Comparison of ENCODE assay signal across 21 cellular contexts in genomic region chr13:92221916-92222315, GRCh38.
DNase-seq lines count a peak whose midpoint lies in the region; FAIRE-seq and TF ChIP-seq lines count a peak whose summit lies in the region.
"Had no signal": no experiment of that assay in that cellular context is flagged by ENCODE, and none has a peak within 500 bp of the region (broad histone marks: within the 10 kb centered on the region; RNA-seq: fewer than 3 reads in every experiment).

No MANE protein-coding gene starts in this region.

- no peaks in the 10 kb centered on the region for H3K36me3 ChIP-seq in small intestine (ENCODE audit: control insufficient read depth in 2 of 2, insufficient read depth in 2 of 2, low read length in 2 of 2)
- H3K36me3 ChIP-seq: MG63 had no signal

- no peaks in the 10 kb centered on the region for H3K27me3 ChIP-seq in small intestine (ENCODE audit: control insufficient read depth in 2 of 2, insufficient read depth in 2 of 2, low read length in 2 of 2)
- H3K27me3 ChIP-seq: MG63 had no signal

- WGBS in small intestine, 3 donors = 10 to 41% (median 16%) methylated on average over 4 of the region's 4 CpGs

- H3K27ac ChIP-seq in VCaP (peak overlapping the region; percentile 76), small intestine (ENCODE audit: low read depth in 1 of 2, low read length in 1 of 2) (no peak overlapping the region)

- DNase-seq in NCI-H748 (lab: John Stamatoyannopoulos, UW; ENCODE audit: unreplicated experiment) = peak; percentile 44
- no peak for DNase-seq in NCI-H748 treated with DMSO at 0.1 percent for 48 hours (lab: John Stamatoyannopoulos, UW)
- peak; percentile 26 for DNase-seq in left kidney (ENCODE audit: low read depth, low spot score)
- DNase-seq in small intestine = peak; percentile 35
- DNase-seq in NCI-H82 (lab: John Stamatoyannopoulos, UW) = no peak
- no peak for DNase-seq in activated effector memory CD4-positive, alpha-beta T cell treated with Interleukin-2 at 50 U/mL for 16 hours
- no peak for DNase-seq in NCI-H2081 treated with DMSO at 0.1 percent for 48 hours (lab: John Stamatoyannopoulos, UW)
- DNase-seq: COR-L47, Kasumi-1, MG63, NCI-H1048, NCI-H1436, NCI-H2029 treated with DMSO at 0.1 percent for 48 hours, NCI-H226, NCI-H524 treated with DMSO at 0.1 percent for 48 hours, Right ventricle myocardium superior had no signal

- peaks cover 0 to 2% of the 10 kb centered on the region in 2 donors for H3K4me1 ChIP-seq in small intestine (ENCODE audit: control insufficient read depth in 2 of 2, insufficient read depth in 1 of 2, low read depth in 1 of 2, low read length in 1 of 2)

- TF ChIP-seq CTCF in VCaP (conservative IDR thresholded peaks at IDR 0.05) = no peak

- no peak overlapping the region for H3K4me3 ChIP-seq in small intestine (ENCODE audit: low read depth in 1 of 2, low read length in 2 of 2)
- H3K4me3 ChIP-seq: GM23338, MG63 had no signal

- H3K9me3 ChIP-seq in small intestine (ENCODE audit: control insufficient read depth, low read depth) = no peaks in the 10 kb centered on the region
- H3K9me3 ChIP-seq: MG63 had no signal

- no peak for FAIRE-seq in small intestine (lab: Jason Lieb, UNC)
- FAIRE-seq: G401.6, HTR-8/SVneo, RCC 7860 had no signal

Comparison
In these comparisons a context has a peak if more than half of its experiments do, and no peak if none do; other contexts are left out.
1. DNase-seq: peak in NCI-H748 (single experiment), left kidney (single experiment) and small intestine (single experiment); none in NCI-H748 treated with DMSO at 0.1 percent for 48 hours (single experiment), NCI-H82 (single experiment), activated effector memory CD4-positive, alpha-beta T cell treated with Interleukin-2 at 50 U/mL for 16 hours (single experiment) and NCI-H2081 treated with DMSO at 0.1 percent for 48 hours (single experiment).